Comparison of ENCODE assay signal across 8 cellular contexts in genomic region chr16:77236063-77236511, GRCh38. TPM values are rescaled to one million over a fixed set of nuclear protein-coding genes. Genes with fewer than 3 reads are reported as not detected.
DNase-seq lines count a peak whose midpoint lies in the region; ATAC-seq and TF ChIP-seq lines count a peak whose summit lies in the region.

No MANE protein-coding gene starts in this region.

- peaks cover 3% of the 10 kb centered on the region for H3K4me1 ChIP-seq in mucosa of stomach (ENCODE audit: control insufficient read depth, insufficient read depth, low read length)

- no peaks in the 10 kb centered on the region for H3K9me3 ChIP-seq in mucosa of stomach (ENCODE audit: control insufficient read depth, low read length)

- no peaks in the 10 kb centered on the region for H3K36me3 ChIP-seq in mucosa of stomach (ENCODE audit: control insufficient read depth, insufficient read depth, low read length)

- TF ChIP-seq CTCF in Calu3 (IDR thresholded peaks at IDR 0.05; ENCODE audit: unreplicated experiment), result peak; percentile 100
- TF ChIP-seq CTCF in endothelial cell (IDR thresholded peaks at IDR 0.05; ENCODE audit: unreplicated experiment), result peak; percentile 97

- peak; percentile 100 for ATAC-seq in GM21390 (IDR thresholded peaks at IDR 0.05; ENCODE audit: unreplicated experiment)
- ATAC-seq in activated CD8-positive, alpha-beta memory T cell treated with anti-CD3 and anti-CD28 coated beads, Interleukin-2, amount 10 ng/mL, durations not matched to agents 7 days and 5 days, result peak; percentile 99

- no peak overlapping the region for H3K9ac ChIP-seq in mucosa of stomach (ENCODE audit: low read length)

- CTCF ChIA-PET in Calu3 (lab: Charles Lee), result interaction anchor here (0.6 to 4.0 kb wide), 3 partner anchors 344 to 441 kb away, joined by 3 to 40 read pairs (median 5); no protein-coding TSS in a partner anchor
- CTCF ChIA-PET in activated CD8-positive, alpha-beta memory T cell treated with anti-CD3 and anti-CD28 coated beads, Interleukin-2, amount 10 ng/mL, durations not matched to agents 7 days and 5 days (lab: Charles Lee), result interaction anchor here (0.6 to 6.0 kb wide), 6 partner anchors 11 to 368 kb away, joined by 3 to 76 read pairs (median 4); no protein-coding TSS in a partner anchor

- no TSS peak for BruUV-seq in Calu3 (replicated peaks; lab: Mats Ljungman, UMichigan)

- H3K4me1 Mint-ChIP-seq in Calu3 (ENCODE audit: low read depth, unreplicated experiment) (peaks cover 22% of the 10 kb centered on the region), endothelial cell (ENCODE audit: unreplicated experiment) (peaks cover 4% of the 10 kb centered on the region)
- H3K4me1 Mint-ChIP-seq in activated CD8-positive, alpha-beta memory T cell treated with anti-CD3 and anti-CD28 coated beads, Interleukin-2, amount 10 ng/mL, durations not matched to agents 7 days and 5 days, result peaks cover 4% of the 10 kb centered on the region

- H3K36me3 Mint-ChIP-seq in Calu3 (ENCODE audit: insufficient read depth, unreplicated experiment) (no peaks in the 10 kb centered on the region), endothelial cell (ENCODE audit: low read depth, unreplicated experiment) (no peaks in the 10 kb centered on the region)
- H3K36me3 Mint-ChIP-seq in activated CD8-positive, alpha-beta memory T cell treated with anti-CD3 and anti-CD28 coated beads, Interleukin-2, amount 10 ng/mL, durations not matched to agents 7 days and 5 days, result no peaks in the 10 kb centered on the region

- H3K27ac Mint-ChIP-seq in Calu3 (ENCODE audit: unreplicated experiment) (no peak overlapping the region), endothelial cell (ENCODE audit: unreplicated experiment) (no peak overlapping the region)
- no peak overlapping the region for H3K27ac Mint-ChIP-seq in activated CD8-positive, alpha-beta memory T cell treated with anti-CD3 and anti-CD28 coated beads, Interleukin-2, amount 10 ng/mL, durations not matched to agents 7 days and 5 days

- no peaks in the 10 kb centered on the region for H3K9me3 Mint-ChIP-seq in Calu3 (ENCODE audit: low read depth, unreplicated experiment)
- H3K9me3 Mint-ChIP-seq in activated CD8-positive, alpha-beta memory T cell treated with anti-CD3 and anti-CD28 coated beads, Interleukin-2, amount 10 ng/mL, durations not matched to agents 7 days and 5 days (ENCODE audit: low read depth), result no peaks in the 10 kb centered on the region
- no peaks in the 10 kb centered on the region for H3K9me3 Mint-ChIP-seq in endothelial cell (ENCODE audit: unreplicated experiment)

- DNase-seq in Calu3, result peak; percentile 93
- peak; percentile 60 for DNase-seq in HS-5 (ENCODE audit: low read depth)
- DNase-seq in NOMO-1 treated with DMSO at 0.1 percent for 48 hours (lab: John Stamatoyannopoulos, UW; ENCODE audit: unreplicated experiment), result peak; percentile 77
- peak; percentile 89 for DNase-seq in activated CD8-positive, alpha-beta memory T cell treated with anti-CD3 and anti-CD28 coated beads, Interleukin-2, amount 10 ng/mL, durations not matched to agents 7 days and 5 days
- peak; percentile 94 for DNase-seq in endothelial cell (ENCODE audit: low spot score)
- peak; percentile 94 for DNase-seq in stimulated activated CD8-positive, alpha-beta memory T cell treated with anti-CD3 and anti-CD28 coated beads, Interleukin-4, amount 100 ng/mL, for 48 hours

- H3K27me3 Mint-ChIP-seq in Calu3 (ENCODE audit: unreplicated experiment) (peaks cover 17% of the 10 kb centered on the region), endothelial cell (ENCODE audit: unreplicated experiment) (no peaks in the 10 kb centered on the region)
- peaks cover 19% of the 10 kb centered on the region for H3K27me3 Mint-ChIP-seq in activated CD8-positive, alpha-beta memory T cell treated with anti-CD3 and anti-CD28 coated beads, Interleukin-2, amount 10 ng/mL, durations not matched to agents 7 days and 5 days

- peaks cover 18% of the 10 kb centered on the region for H3K27me3 ChIP-seq in mucosa of stomach (ENCODE audit: control insufficient read depth, insufficient read depth, low read length)

- intact Hi-C loops in Calu3 (cut with micrococcal nuclease; ENCODE audit: unreplicated experiment), result loop anchor here (1.0 to 5.0 kb wide), 6 partner anchors 71 to 736 kb away; no protein-coding TSS in a partner anchor

- H3K4me3 ChIP-seq in mucosa of stomach (ENCODE audit: low read length), result peak overlapping the region; percentile 19

- H3K4me3 Mint-ChIP-seq in Calu3 (ENCODE audit: low read depth, unreplicated experiment) (peak overlapping the region; percentile 36), endothelial cell (ENCODE audit: unreplicated experiment) (no peak overlapping the region)
- H3K4me3 Mint-ChIP-seq in activated CD8-positive, alpha-beta memory T cell treated with anti-CD3 and anti-CD28 coated beads, Interleukin-2, amount 10 ng/mL, durations not matched to agents 7 days and 5 days, result no peak overlapping the region

RNA-seq across cellular contexts. Expression of gene SYCE1L, which starts 36.9 kb away (rescaled TPM):
- total RNA-seq in Calu3 (2022) (2.0 and 6.2 TPM in 2 replicates), endothelial cell (ENCODE audit: unreplicated experiment) (2.5 TPM)
- total RNA-seq in activated CD8-positive, alpha-beta memory T cell treated with anti-CD3 and anti-CD28 coated beads, Interleukin-2, amount 10 ng/mL, durations not matched to agents 7 days and 5 days, result 1 to 10 TPM; 3.8 to 4.1 TPM

RNA-seq across cellular contexts. Expression of gene MON1B, which starts 45.1 kb away (rescaled TPM):
- 88.1 and 91.3 TPM in 2 replicates for total RNA-seq in Calu3 (2022)
- 10 to 100 TPM; 79.2 to 89.4 TPM for total RNA-seq in activated CD8-positive, alpha-beta memory T cell treated with anti-CD3 and anti-CD28 coated beads, Interleukin-2, amount 10 ng/mL, durations not matched to agents 7 days and 5 days
- 35.6 TPM for total RNA-seq in endothelial cell (ENCODE audit: unreplicated experiment)

Comparison
In these comparisons a context has a peak if more than half of its experiments do, and no peak if none do; other contexts are left out.
1. Peak in every context shown above with its lines: DNase-seq, ATAC-seq and H3K4me3 ChIP-seq.